In genomic region chr17:5236871-5237540, GRCh38 we compare ENCODE assay signal across 14 cellular contexts. TPM values are rescaled to one million over a fixed set of nuclear protein-coding genes. Genes with fewer than 3 reads are reported as not detected.
DNase-seq lines count a peak whose midpoint lies in the region; ATAC-seq and TF ChIP-seq lines count a peak whose summit lies in the region.
"Had no signal": no experiment of that assay in that cellular context is flagged by ENCODE, and none has a peak within 500 bp of the region (broad histone marks: within the 10 kb centered on the region; RNA-seq: fewer than 3 reads in every experiment).

No MANE protein-coding gene starts in this region.

- CTCF ChIA-PET in activated CD4-positive, alpha-beta T cell treated with anti-CD3 and anti-CD28 coated beads, Interleukin-2, amount 10 ng/mL, durations not matched to agents 7 days and 5 days (lab: Charles Lee), result interaction anchor here (0.6 to 2.0 kb wide), 7 partner anchors 9 to 225 kb away, joined by 3 to 6 read pairs (median 3); partner anchors contain the start of genes C1QBP and ZNF594

- in situ Hi-C loops in GM18951 (cut with MboI; ENCODE audit: low sequenced_read_pairs, unreplicated experiment), result loop anchor here (5.0 to 10.0 kb wide), 2 partner anchors 35 to 52 kb away; no protein-coding TSS in a partner anchor

- TF ChIP-seq POLR2A in GM18951 (IDR thresholded peaks at IDR 0.05; ENCODE audit: extremely low read depth, insufficient read depth, insufficient read length), result peak; percentile 24

- peaks cover 24% of the 10 kb centered on the region for H3K4me1 Mint-ChIP-seq in activated CD4-positive, alpha-beta T cell treated with anti-CD3 and anti-CD28 coated beads, Interleukin-2, amount 10 ng/mL, durations not matched to agents 7 days and 5 days
- H3K4me1 Mint-ChIP-seq in activated naive CD8-positive, alpha-beta T cell treated with anti-CD3 and anti-CD28 coated beads, Interleukin-2, amount 10 ng/mL, durations not matched to agents 7 days and 5 days, result peaks cover 14% of the 10 kb centered on the region
- H3K4me1 Mint-ChIP-seq in stimulated activated effector memory CD8-positive, alpha-beta T cell treated with anti-CD3 and anti-CD28 coated beads, Interleukin-12 subunit alpha, Interleukin-12 subunit beta, amount 100 ng/mL, for 72 hours, result peaks cover 40% of the 10 kb centered on the region

- no peak overlapping the region for H3K4me3 Mint-ChIP-seq in activated CD4-positive, alpha-beta T cell treated with anti-CD3 and anti-CD28 coated beads, Interleukin-2, amount 10 ng/mL, durations not matched to agents 7 days and 5 days
- no peak overlapping the region for H3K4me3 Mint-ChIP-seq in activated naive CD8-positive, alpha-beta T cell treated with anti-CD3 and anti-CD28 coated beads, Interleukin-2, amount 10 ng/mL, durations not matched to agents 7 days and 5 days
- H3K4me3 Mint-ChIP-seq in stimulated activated effector memory CD8-positive, alpha-beta T cell treated with anti-CD3 and anti-CD28 coated beads, Interleukin-12 subunit alpha, Interleukin-12 subunit beta, amount 100 ng/mL, for 72 hours, result peak overlapping the region; percentile 20

- peaks cover under 1% of the 10 kb centered on the region for H3K36me3 Mint-ChIP-seq in activated CD4-positive, alpha-beta T cell treated with anti-CD3 and anti-CD28 coated beads, Interleukin-2, amount 10 ng/mL, durations not matched to agents 7 days and 5 days (ENCODE audit: low read depth)
- H3K36me3 Mint-ChIP-seq in activated naive CD8-positive, alpha-beta T cell treated with anti-CD3 and anti-CD28 coated beads, Interleukin-2, amount 10 ng/mL, durations not matched to agents 7 days and 5 days, result peaks cover 3% of the 10 kb centered on the region
- H3K36me3 Mint-ChIP-seq in stimulated activated effector memory CD8-positive, alpha-beta T cell treated with anti-CD3 and anti-CD28 coated beads, Interleukin-12 subunit alpha, Interleukin-12 subunit beta, amount 100 ng/mL, for 72 hours, result peaks cover 2% of the 10 kb centered on the region

- DNase-seq in activated CD4-positive, alpha-beta T cell treated with anti-CD3 and anti-CD28 coated beads, Interleukin-2, amount 10 ng/mL, durations not matched to agents 7 days and 5 days, result no peak
- DNase-seq in activated CD4-positive, alpha-beta T cell treated with anti-CD3 and anti-CD28 coated beads for 4 hours, result no peak
- no peak for DNase-seq in activated naive CD8-positive, alpha-beta T cell treated with anti-CD3 and anti-CD28 coated beads, Interleukin-2, amount 10 ng/mL, durations not matched to agents 7 days and 5 days
- no peak for DNase-seq in stimulated activated effector memory CD8-positive, alpha-beta T cell treated with anti-CD3 and anti-CD28 coated beads, Interleukin-12 subunit alpha, Interleukin-12 subunit beta, amount 100 ng/mL, for 72 hours (ENCODE audit: low spot score in 2 of 2)
- DNase-seq in anterior cingulate cortex (lab: John Stamatoyannopoulos, UW) (no peak), GM10266 (ENCODE audit: extremely low spot score) (no peak), NCI-H1694 treated with DMSO at 0.1 percent for 48 hours (lab: John Stamatoyannopoulos, UW) (no peak)
- DNase-seq: DMS 273 treated with DMSO at 0.1 percent for 48 hours, T1000 had no signal

- POLR2A ChIA-PET in activated CD4-positive, alpha-beta T cell treated with anti-CD3 and anti-CD28 coated beads, Interleukin-2, amount 10 ng/mL, durations not matched to agents 7 days and 5 days (lab: Charles Lee), result no interaction called here
- POLR2A ChIA-PET in activated naive CD8-positive, alpha-beta T cell treated with anti-CD3 and anti-CD28 coated beads, Interleukin-2, amount 10 ng/mL, durations not matched to agents 7 days and 5 days (lab: Charles Lee), result interaction anchor here (1.7 kb wide), 1 partner anchor 10 kb away, joined by 8 read pairs; no protein-coding TSS in a partner anchor

- H3K27me3 Mint-ChIP-seq in activated CD4-positive, alpha-beta T cell treated with anti-CD3 and anti-CD28 coated beads, Interleukin-2, amount 10 ng/mL, durations not matched to agents 7 days and 5 days, result no peaks in the 10 kb centered on the region
- H3K27me3 Mint-ChIP-seq in activated naive CD8-positive, alpha-beta T cell treated with anti-CD3 and anti-CD28 coated beads, Interleukin-2, amount 10 ng/mL, durations not matched to agents 7 days and 5 days, result no peaks in the 10 kb centered on the region

- no peaks in the 10 kb centered on the region for H3K9me3 Mint-ChIP-seq in activated CD4-positive, alpha-beta T cell treated with anti-CD3 and anti-CD28 coated beads, Interleukin-2, amount 10 ng/mL, durations not matched to agents 7 days and 5 days
- H3K9me3 Mint-ChIP-seq in activated naive CD8-positive, alpha-beta T cell treated with anti-CD3 and anti-CD28 coated beads, Interleukin-2, amount 10 ng/mL, durations not matched to agents 7 days and 5 days, result no peaks in the 10 kb centered on the region
- no peaks in the 10 kb centered on the region for H3K9me3 Mint-ChIP-seq in stimulated activated effector memory CD8-positive, alpha-beta T cell treated with anti-CD3 and anti-CD28 coated beads, Interleukin-12 subunit alpha, Interleukin-12 subunit beta, amount 100 ng/mL, for 72 hours

- peak overlapping the region; percentile 7 for H3K27ac Mint-ChIP-seq in activated CD4-positive, alpha-beta T cell treated with anti-CD3 and anti-CD28 coated beads, Interleukin-2, amount 10 ng/mL, durations not matched to agents 7 days and 5 days
- peak overlapping the region; percentile 63 for H3K27ac Mint-ChIP-seq in activated naive CD8-positive, alpha-beta T cell treated with anti-CD3 and anti-CD28 coated beads, Interleukin-2, amount 10 ng/mL, durations not matched to agents 7 days and 5 days
- H3K27ac Mint-ChIP-seq in stimulated activated effector memory CD8-positive, alpha-beta T cell treated with anti-CD3 and anti-CD28 coated beads, Interleukin-12 subunit alpha, Interleukin-12 subunit beta, amount 100 ng/mL, for 72 hours, result peak overlapping the region; percentile 77

- peak; percentile 16 for ATAC-seq in activated naive CD8-positive, alpha-beta T cell treated with anti-CD3 and anti-CD28 coated beads, Interleukin-2, amount 10 ng/mL, durations not matched to agents 7 days and 5 days (ENCODE audit: low read depth)
- ATAC-seq in stimulated activated effector memory CD8-positive, alpha-beta T cell treated with anti-CD3 and anti-CD28 coated beads, Interleukin-12 subunit alpha, Interleukin-12 subunit beta, amount 100 ng/mL, for 72 hours, result no peak

- TF ChIP-seq CTCF in GM10266 (IDR thresholded peaks at IDR 0.05; ENCODE audit: control insufficient read depth, insufficient read depth, low read depth, missing control alignments), result no peak

RNA-seq across cellular contexts. Expression of gene SCIMP, which starts 2.3 kb away (rescaled TPM):
- total RNA-seq in activated CD4-positive, alpha-beta T cell treated with anti-CD3 and anti-CD28 coated beads, Interleukin-2, amount 10 ng/mL, durations not matched to agents 7 days and 5 days, result not detected
- under 1 TPM in 1 of 2 experiments, not detected in 1; 0.33 TPM for total RNA-seq in activated naive CD8-positive, alpha-beta T cell treated with anti-CD3 and anti-CD28 coated beads, Interleukin-2, amount 10 ng/mL, durations not matched to agents 7 days and 5 days
- total RNA-seq: A172, cardiac muscle cell, H4, LHCN-M2 had no signal

RNA-seq across cellular contexts. Expression of gene RABEP1, which starts 45.1 kb away (rescaled TPM):
- 10 to 100 TPM; 37.6 to 40.4 TPM for total RNA-seq in activated CD4-positive, alpha-beta T cell treated with anti-CD3 and anti-CD28 coated beads, Interleukin-2, amount 10 ng/mL, durations not matched to agents 7 days and 5 days
- total RNA-seq in activated naive CD8-positive, alpha-beta T cell treated with anti-CD3 and anti-CD28 coated beads, Interleukin-2, amount 10 ng/mL, durations not matched to agents 7 days and 5 days, result 10 to 100 TPM; 39.2 to 42.0 TPM

RNA-seq across cellular contexts. Expression of gene ZNF594, which starts 45.3 kb away (rescaled TPM):
- total RNA-seq in activated CD4-positive, alpha-beta T cell treated with anti-CD3 and anti-CD28 coated beads, Interleukin-2, amount 10 ng/mL, durations not matched to agents 7 days and 5 days, result 10 to 100 TPM; 11.3 to 11.6 TPM
- total RNA-seq in activated naive CD8-positive, alpha-beta T cell treated with anti-CD3 and anti-CD28 coated beads, Interleukin-2, amount 10 ng/mL, durations not matched to agents 7 days and 5 days, result 10 to 100 TPM; 17.2 to 17.5 TPM

Comparison
In these comparisons a context has a peak if more than half of its experiments do, and no peak if none do; other contexts are left out.
1. H3K27ac Mint-ChIP-seq: peak in every context shown above with its lines; median percentile 77 in stimulated activated effector memory CD8-positive, alpha-beta T cell treated with anti-CD3 and anti-CD28 coated beads, Interleukin-12 subunit alpha, Interleukin-12 subunit beta, amount 100 ng/mL, for 72 hours; 63 in activated naive CD8-positive, alpha-beta T cell treated with anti-CD3 and anti-CD28 coated beads, Interleukin-2, amount 10 ng/mL, durations not matched to agents 7 days and 5 days; 7 in activated CD4-positive, alpha-beta T cell treated with anti-CD3 and anti-CD28 coated beads, Interleukin-2, amount 10 ng/mL, durations not matched to agents 7 days and 5 days.